8 cellular contexts compared by ENCODE assay signal in genomic region chr3:11600501-11601282, GRCh38. TPM values are rescaled to one million over a fixed set of nuclear protein-coding genes. Genes with fewer than 3 reads are reported as not detected.
DNase-seq lines count a peak whose midpoint lies in the region; ATAC-seq and TF ChIP-seq lines count a peak whose summit lies in the region.

No MANE protein-coding gene starts in this region.

- intact Hi-C loops in MCF 10A (cut with micrococcal nuclease): loop anchor here (1.0 to 2.0 kb wide), 3 partner anchors 32 to 204 kb away; partner anchors contain the start of gene VGLL4

- no peak for TF ChIP-seq CTCF in MCF 10A (IDR thresholded peaks at IDR 0.05; ENCODE audit: unreplicated experiment)

- peak overlapping the region; percentile 73 for H3K4me3 Mint-ChIP-seq in MCF 10A (ENCODE audit: unreplicated experiment)

- no peak for ATAC-seq in GM19324 (IDR thresholded peaks at IDR 0.05; ENCODE audit: low FRiP score, unreplicated experiment)
- no peak for ATAC-seq in GM21447 (IDR thresholded peaks at IDR 0.05; ENCODE audit: unreplicated experiment)
- ATAC-seq in HG02885 (IDR thresholded peaks at IDR 0.05; ENCODE audit: poor library complexity, unreplicated experiment): no peak
- ATAC-seq in HG03139 (IDR thresholded peaks at IDR 0.05; ENCODE audit: unreplicated experiment): no peak

- H3K9me3 Mint-ChIP-seq in MCF 10A (ENCODE audit: unreplicated experiment): no peaks in the 10 kb centered on the region

- peaks cover 27% of the 10 kb centered on the region for H3K4me1 Mint-ChIP-seq in MCF 10A (ENCODE audit: insufficient read depth, unreplicated experiment)

- H3K9me3 ChIP-seq in HUES48 (ENCODE audit: control insufficient read depth, insufficient read depth, low read length): no peaks in the 10 kb centered on the region

- H3K27ac ChIP-seq in HUES48 (ENCODE audit: low read depth, low read length): peak overlapping the region; percentile 86

- H3K9ac ChIP-seq in HUES48 (ENCODE audit: low read depth, low read length): 0 out of 2 replicates have a peak overlapping the region, but pooled peaks have one; percentile 2

- H3K36me3 Mint-ChIP-seq in MCF 10A (ENCODE audit: insufficient read depth, unreplicated experiment): peaks cover 36% of the 10 kb centered on the region

- no peak overlapping the region for H3K4me3 ChIP-seq in HUES48 (ENCODE audit: low read depth, low read length)

- CTCF ChIA-PET in MCF 10A (lab: Yijun Ruan, JAX): interaction anchor here (0.6 to 1.3 kb wide), 8 partner anchors 11 to 618 kb away, joined by 3 to 4 read pairs (median 3); no protein-coding TSS in a partner anchor

- peaks cover 14% of the 10 kb centered on the region for H3K36me3 ChIP-seq in HUES48 (ENCODE audit: control insufficient read depth, insufficient read depth, low read length)

- BruUV-seq in MCF 10A (replicated peaks; lab: Mats Ljungman, UMichigan): TSS peak; percentile 8

- H3K27ac Mint-ChIP-seq in MCF 10A (ENCODE audit: low read depth, unreplicated experiment): peak overlapping the region; percentile 90

- H3K27me3 Mint-ChIP-seq in MCF 10A (ENCODE audit: insufficient read depth, unreplicated experiment): no peaks in the 10 kb centered on the region

- H3K27me3 ChIP-seq in HUES48 (ENCODE audit: control insufficient read depth, insufficient read depth, low read length): no peaks in the 10 kb centered on the region

- peak; percentile 97 for DNase-seq in MCF 10A (ENCODE audit: unreplicated experiment)
- peak; percentile 49 for DNase-seq in inferior parietal cortex (ENCODE audit: extremely low spot score)
- peak; percentile 80 for DNase-seq in smooth muscle cell of the brain vasculature (ENCODE audit: low read depth, low spot score)

- POLR2A ChIA-PET in MCF 10A (lab: Yijun Ruan, JAX): interaction anchor here (0.6 to 2.7 kb wide), 23 partner anchors 10 to 743 kb away, joined by 3 to 19 read pairs (median 4); partner anchors contain the start of gene VGLL4

- peaks cover 52% of the 10 kb centered on the region for H3K4me1 ChIP-seq in HUES48 (ENCODE audit: control insufficient read depth, insufficient read depth, low read length)

RNA-seq across cellular contexts. Expression of gene VGLL4, which starts 43.0 kb away (rescaled TPM):
- 31.3 and 31.7 TPM in 2 replicates for total RNA-seq in MCF 10A (2022)
